Comparison of ENCODE assay signal across 9 cellular contexts in genomic region chr1:219555031-219555667, GRCh38. TPM values are rescaled to one million over a fixed set of nuclear protein-coding genes. Genes with fewer than 3 reads are reported as not detected.
DNase-seq lines count a peak whose midpoint lies in the region; ATAC-seq, FAIRE-seq and TF ChIP-seq lines count a peak whose summit lies in the region.
"Had no signal": no experiment of that assay in that cellular context is flagged by ENCODE, and none has a peak within 500 bp of the region (broad histone marks: within the 10 kb centered on the region; RNA-seq: fewer than 3 reads in every experiment).

No MANE protein-coding gene starts in this region.

- no peak for ATAC-seq in GM18520 (IDR thresholded peaks at IDR 0.05; ENCODE audit: unreplicated experiment)

- H3K4me3 ChIP-seq in SJSA1, result no peak overlapping the region

- no peaks in the 10 kb centered on the region for H3K9me3 ChIP-seq in SJSA1 (replicated peaks)

- DNase-seq in H54 (ENCODE audit: insufficient read length, low spot score), result peak; percentile 24
- peak; percentile 56 to 65 for DNase-seq in SJSA1 (ENCODE audit: low read depth in 1 of 2, low spot score in 2 of 2)
- peak; percentile 67 for DNase-seq in fibroblast of peridontal ligament (ENCODE audit: extremely low read depth)
- peak; percentile 29 for DNase-seq in retina
- no peak for DNase-seq in activated CD4-positive, CD25-positive, alpha-beta regulatory T cell (lab: John Stamatoyannopoulos, UW)
- no peak for DNase-seq in erythroblast (lab: John Stamatoyannopoulos, UW)
- DNase-seq: aorta, NCI-H510A treated with DMSO at 0.1 percent for 48 hours had no signal

- TF ChIP-seq POLR2A in H54 (IDR thresholded peaks at IDR 0.05; ENCODE audit: low read depth, low read length) (no peak), erythroblast (IDR thresholded peaks at IDR 0.05; ENCODE audit: low read length) (no peak)

- peaks cover 16% of the 10 kb centered on the region for H3K4me1 ChIP-seq in SJSA1 (replicated peaks)

- FAIRE-seq in H54 (lab: Jason Lieb, UNC), result peak; percentile 6

- H3K36me3 ChIP-seq in SJSA1, result no peaks in the 10 kb centered on the region

- H3K27me3 ChIP-seq in SJSA1 (replicated peaks), result no peaks in the 10 kb centered on the region

- peak overlapping the region; percentile 59 for H3K27ac ChIP-seq in SJSA1

RNA-seq across cellular contexts. Expression of gene ZC3H11B, which starts 57.8 kb away (rescaled TPM):
- 0.06 TPM in 1 of 2 replicates, not detected in the other for total RNA-seq in SJSA1 (2014; rRNA removed; shearing (Covaris generic))

Comparison
In these comparisons a context has a peak if more than half of its experiments do, and no peak if none do; other contexts are left out.
1. DNase-seq: peak in H54 (single experiment), SJSA1 (2 of 2), fibroblast of peridontal ligament (single experiment) and retina (single experiment); none in activated CD4-positive, CD25-positive, alpha-beta regulatory T cell (0 of 4) and erythroblast (0 of 2).